In genomic region chr17:2383628-2384167, GRCh38 we compare ENCODE assay signal across 13 cellular contexts. TPM values are rescaled to one million over a fixed set of nuclear protein-coding genes. Genes with fewer than 3 reads are reported as not detected.
DNase-seq lines count a peak whose midpoint lies in the region; ATAC-seq and TF ChIP-seq lines count a peak whose summit lies in the region.
"Had no signal": no experiment of that assay in that cellular context is flagged by ENCODE, and none has a peak within 500 bp of the region (broad histone marks: within the 10 kb centered on the region; RNA-seq: fewer than 3 reads in every experiment).

No MANE protein-coding gene starts in this region.

- no peak overlapping the region for H3K23ac ChIP-seq in IMR-90 (ENCODE audit: low read depth, low read length)

- no peak overlapping the region for H3K14ac ChIP-seq in IMR-90 (replicated peaks; ENCODE audit: low read depth, low read length)

- peaks cover 14% of the 10 kb centered on the region for H3K36me3 Mint-ChIP-seq in nephron (ENCODE audit: low read depth)

- H3K18ac ChIP-seq in IMR-90 (ENCODE audit: low read depth, low read length) = no peak overlapping the region

- H3K27me3 ChIP-seq in BLaER1 = no peaks in the 10 kb centered on the region
- no peaks in the 10 kb centered on the region for H3K27me3 ChIP-seq in IMR-90 (ENCODE audit: control insufficient read depth, insufficient read depth, low read length)
- H3K27me3 ChIP-seq in duodenal mucosa (ENCODE audit: control insufficient read depth in 1 of 2, insufficient read depth in 2 of 2, low read length in 2 of 2) = no peaks in the 10 kb centered on the region

- H4K20me1 ChIP-seq in BLaER1 = peaks cover 41% of the 10 kb centered on the region
- peaks cover 13% of the 10 kb centered on the region for H4K20me1 ChIP-seq in IMR-90 (ENCODE audit: insufficient read depth, low read length)

- H3K9me3 ChIP-seq in BLaER1 = no peaks in the 10 kb centered on the region
- no peaks in the 10 kb centered on the region for H3K9me3 ChIP-seq in IMR-90 (ENCODE audit: control insufficient read depth, insufficient read depth, low read length)
- H3K9me3 ChIP-seq in duodenal mucosa (ENCODE audit: control insufficient read depth in 1 of 2, low read length in 2 of 2) = no peaks in the 10 kb centered on the region

- peaks cover 29% of the 10 kb centered on the region for H3K4me1 Mint-ChIP-seq in nephron

- dilution Hi-C loops in IMR-90 (cut with HindIII; ENCODE audit: low sequenced_read_pairs, unreplicated experiment) = no loop called here

- H2AFZ ChIP-seq in IMR-90 (replicated peaks; ENCODE audit: low read length, poor library complexity) = no peak overlapping the region

- H3K4me3 Mint-ChIP-seq in nephron = peak overlapping the region in 1 of 3 experiments; percentile 14
- H3K4me3 Mint-ChIP-seq: B cell had no signal

- peaks cover 3 to 9% of the 10 kb centered on the region in 2 experiments; a peak in 2 of 4 replicates for H3K79me1 ChIP-seq in IMR-90 (ENCODE audit: low read depth in 1 of 2, low read length in 2 of 2)

- 75% methylated on average over 7 of the region's 11 CpGs; no CpG with 5 or more reads in 1 of the 2 experiments for WGBS in IMR-90 (ENCODE audit: extremely low coverage in 2 of 2, insufficient read length in 1 of 2), 2 experiments

- no TSS peak for BruUV-seq in IMR-90 (replicated peaks; lab: Mats Ljungman, UMichigan)

- in situ Hi-C loops in IMR-90 (cut with MboI; ENCODE audit: low sequenced_read_pairs) = no loop called here

- no peak for TF ChIP-seq RAD21 in IMR-90 (IDR thresholded peaks at IDR 0.05; ENCODE audit: low read length)

- no peak overlapping the region for H4K91ac ChIP-seq in IMR-90 (ENCODE audit: insufficient read depth, low read depth, low read length)

- H3K9me1 ChIP-seq in IMR-90 (ENCODE audit: insufficient read depth, low read length) = no peaks in the 10 kb centered on the region

- H3K56ac ChIP-seq in IMR-90 (ENCODE audit: extremely low read depth, insufficient read depth, low read length) = no peak overlapping the region

- no peak for TF ChIP-seq POLR2A in IMR-90 (IDR thresholded peaks at IDR 0.05; ENCODE audit: low read depth, low read length)

- no peak overlapping the region for H4K5ac ChIP-seq in IMR-90 (ENCODE audit: low read depth, low read length)

- H3K4me3 ChIP-seq in BLaER1 (no peak overlapping the region), IMR-90 (ENCODE audit: insufficient read depth, low read depth, low read length) (no peak overlapping the region), duodenal mucosa (ENCODE audit: low read depth in 1 of 2, low read length in 2 of 2) (no peak overlapping the region)

- H2BK15ac ChIP-seq in IMR-90 (ENCODE audit: low read depth, low read length) = no peak overlapping the region

- H3K27ac ChIP-seq in BLaER1 (peak overlapping the region; percentile 38), IMR-90 (ENCODE audit: insufficient read depth, low read length) (no peak overlapping the region), duodenal mucosa (ENCODE audit: low read depth, low read length) (peak overlapping the region; percentile 71)

- POLR2A ChIA-PET in IMR-90 (lab: Charles Lee; ENCODE audit: unreplicated experiment) = no interaction called here

- DNase-seq in IMR-90 (no peak), AG20443 (ENCODE audit: low spot score) (no peak), NCI-H524 treated with DMSO at 0.1 percent for 48 hours (lab: John Stamatoyannopoulos, UW) (no peak), Ammon's horn (ENCODE audit: low spot score) (no peak)
- DNase-seq: amniotic stem cell; effector memory CD4-positive, alpha-beta T cell; NCI-H1436; stimulated activated naive B cell treated with anti-CD40 and anti-IgM and Interleukin-4, amounts not matched to agents 10 μg/mL and 1 μg/mL and 100 μg/mL, for 72 hours had no signal

- ATAC-seq in IMR-90 (ENCODE audit: low read depth) = no peak
- no peak for ATAC-seq in HG03139 (IDR thresholded peaks at IDR 0.05; ENCODE audit: unreplicated experiment)

- no peak overlapping the region for H2BK5ac ChIP-seq in IMR-90 (ENCODE audit: low read depth, low read length, poor library complexity, severe bottlenecking)

- no peak overlapping the region for H2BK120ac ChIP-seq in IMR-90 (ENCODE audit: low read depth, low read length)

- H2BK20ac ChIP-seq in IMR-90 (ENCODE audit: low read depth, low read length) = no peak overlapping the region

- peaks cover 29% of the 10 kb centered on the region for H3K4me1 ChIP-seq in BLaER1
- H3K4me1 ChIP-seq in IMR-90 (ENCODE audit: control insufficient read depth, insufficient read depth, low read length) = peaks cover 2% of the 10 kb centered on the region; the same call in 1 of the 2 replicates
- H3K4me1 ChIP-seq in duodenal mucosa (ENCODE audit: control insufficient read depth in 1 of 2, insufficient read depth in 2 of 2, low read length in 2 of 2) = peaks cover 30% of the 10 kb centered on the region in 2 donors

- H3K9ac ChIP-seq in BLaER1 (no peak overlapping the region), IMR-90 (ENCODE audit: low read depth, low read length) (no peak overlapping the region), duodenal mucosa (ENCODE audit: low read depth in 1 of 2, low read length in 2 of 2) (peak overlapping the region; percentile 60 to 79)

- H3K4me2 ChIP-seq in BLaER1 (0 out of 2 replicates have a peak overlapping the region, but pooled peaks have one; percentile 50), IMR-90 (ENCODE audit: low read depth, low read length) (no peak overlapping the region)

- peak overlapping the region; percentile 63; the same call in 1 of the 2 replicates for H3K4ac ChIP-seq in IMR-90 (ENCODE audit: low read depth, low read length)

- H3K27me3 Mint-ChIP-seq in nephron (ENCODE audit: low read depth) = no peaks in the 10 kb centered on the region
- H3K27me3 Mint-ChIP-seq: B cell; stimulated activated naive B cell treated with anti-CD40 and anti-IgM and Interleukin-4, amounts not matched to agents 10 μg/mL and 1 μg/mL and 100 μg/mL, for 72 hours had no signal

- no peaks in the 10 kb centered on the region for H3K9me3 Mint-ChIP-seq in nephron
- H3K9me3 Mint-ChIP-seq: stimulated activated naive B cell treated with anti-CD40 and anti-IgM and Interleukin-4, amounts not matched to agents 10 μg/mL and 1 μg/mL and 100 μg/mL, for 72 hours had no signal

- H2AK9ac ChIP-seq in IMR-90 (replicated peaks; ENCODE audit: low read depth, low read length, poor library complexity) = peak overlapping the region; percentile 96

- CTCF ChIA-PET in IMR-90 (lab: Yijun Ruan, JAX) = interaction anchor here (0.6 to 3.2 kb wide), 5 partner anchors 8 to 75 kb away, joined by 3 to 64 read pairs (median 10); no protein-coding TSS in a partner anchor

- peaks cover 80% of the 10 kb centered on the region for H3K36me3 ChIP-seq in BLaER1
- H3K36me3 ChIP-seq in IMR-90 (ENCODE audit: control insufficient read depth, insufficient read depth, low read length) = peaks cover 51% of the 10 kb centered on the region
- H3K36me3 ChIP-seq in duodenal mucosa (ENCODE audit: control insufficient read depth in 1 of 2, insufficient read depth in 2 of 2, low read length in 2 of 2) = peaks cover 9 to 46% of the 10 kb centered on the region in 2 donors

- intact Hi-C loops in IMR-90 (cut with micrococcal nuclease) = loop anchor here (2.0 kb wide), 1 partner anchor 75 kb away; no protein-coding TSS in a partner anchor

- H4K8ac ChIP-seq in IMR-90 (ENCODE audit: low read depth in 2 of 2, low read length in 2 of 2) = no peak overlapping the region; a peak in 1 of 4 replicates

- no peak for TF ChIP-seq CTCF in IMR-90 (conservative IDR thresholded peaks at IDR 0.05; ENCODE audit: low read depth, low read length)
- no peak for TF ChIP-seq CTCF in nephron (IDR thresholded peaks at IDR 0.05; ENCODE audit: unreplicated experiment in 3 of 3)

- peak overlapping the region; percentile 21 to 64 (median 43) for H3K27ac Mint-ChIP-seq in nephron
- H3K27ac Mint-ChIP-seq: B cell had no signal

- no peak overlapping the region for H2AK5ac ChIP-seq in IMR-90 (ENCODE audit: low read depth, low read length)

TF ChIP-seq in IMR-90, 13 proteins besides CTCF, POLR2A, EP300 and RAD21 (continues in another document):
- TF ChIP-seq, protein P1, sequence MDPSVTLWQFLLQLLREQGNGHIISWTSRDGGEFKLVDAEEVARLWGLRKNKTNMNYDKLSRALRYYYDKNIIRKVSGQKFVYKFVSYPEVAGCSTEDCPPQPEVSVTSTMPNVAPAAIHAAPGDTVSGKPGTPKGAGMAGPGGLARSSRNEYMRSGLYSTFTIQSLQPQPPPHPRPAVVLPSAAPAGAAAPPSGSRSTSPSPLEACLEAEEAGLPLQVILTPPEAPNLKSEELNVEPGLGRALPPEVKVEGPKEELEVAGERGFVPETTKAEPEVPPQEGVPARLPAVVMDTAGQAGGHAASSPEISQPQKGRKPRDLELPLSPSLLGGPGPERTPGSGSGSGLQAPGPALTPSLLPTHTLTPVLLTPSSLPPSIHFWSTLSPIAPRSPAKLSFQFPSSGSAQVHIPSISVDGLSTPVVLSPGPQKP (IDR thresholded peaks at IDR 0.05; ENCODE audit: borderline replicate concordance, low read depth, low read length) = no peak
- TF ChIP-seq MXI1 (IDR thresholded peaks at IDR 0.05; ENCODE audit: borderline replicate concordance, low read depth, low read length) = no peak
- no peak for TF ChIP-seq FOS (IDR thresholded peaks at IDR 0.05; ENCODE audit: low read depth, low read length)
- no peak for TF ChIP-seq CHD1 (IDR thresholded peaks at IDR 0.05; ENCODE audit: low read depth, low read length)
- TF ChIP-seq SMC3 (IDR thresholded peaks at IDR 0.05; ENCODE audit: low read depth, low read length) = no peak
- no peak for TF ChIP-seq MAZ (IDR thresholded peaks at IDR 0.05; ENCODE audit: borderline replicate concordance, low read depth, low read length)
- TF ChIP-seq BHLHE40 (IDR thresholded peaks at IDR 0.05; ENCODE audit: low read depth, low read length) = no peak
- TF ChIP-seq CEBPB (IDR thresholded peaks at IDR 0.05; ENCODE audit: low read depth, low read length) = no peak
- no peak for TF ChIP-seq MAFK (IDR thresholded peaks at IDR 0.05; ENCODE audit: low read depth, low read length)
- TF ChIP-seq RFX5 (IDR thresholded peaks at IDR 0.05; ENCODE audit: low read depth, low read length) = no peak

RNA-seq across cellular contexts. Expression of gene MNT, which starts 17.2 kb away (rescaled TPM):
- 1.4 and 1.9 TPM in 2 replicates for total RNA-seq in IMR-90 (2012; rRNA removed)
- polyA plus RNA-seq in IMR-90 (2012; rRNA removed) = 8.3 and 9.4 TPM in 2 replicates
- 7.6 and 9.5 TPM in 2 replicates for polyA plus RNA-seq in IMR-90 (2012; cell fraction: cytosol; rRNA removed)
- 48.6 and 60.0 TPM in 2 replicates for polyA plus RNA-seq in IMR-90 (2012; cell fraction: nucleus; rRNA removed; ENCODE audit: low replicate concordance)

RNA-seq across cellular contexts. Expression of gene SGSM2, which starts 46.4 kb away (rescaled TPM):
- total RNA-seq in IMR-90 (2012; rRNA removed) = 12.2 and 13.6 TPM in 2 replicates
- 79.6 and 81.2 TPM in 2 replicates for polyA plus RNA-seq in IMR-90 (2012; rRNA removed)
- 30.9 and 35.6 TPM in 2 replicates for polyA plus RNA-seq in IMR-90 (2012; cell fraction: cytosol; rRNA removed)
- 390 and 704 TPM in 2 replicates for polyA plus RNA-seq in IMR-90 (2012; cell fraction: nucleus; rRNA removed; ENCODE audit: low replicate concordance)

RNA-seq across cellular contexts. Expression of gene TSR1, which starts 47.4 kb away (rescaled TPM):
- total RNA-seq in IMR-90 (2012; rRNA removed) = 72.6 and 79.2 TPM in 2 replicates
- 21.0 and 22.6 TPM in 2 replicates for polyA plus RNA-seq in IMR-90 (2012; rRNA removed)
- polyA plus RNA-seq in IMR-90 (2012; cell fraction: cytosol; rRNA removed) = 7.4 and 11.3 TPM in 2 replicates
- 17.2 and 31.2 TPM in 2 replicates for polyA plus RNA-seq in IMR-90 (2012; cell fraction: nucleus; rRNA removed; ENCODE audit: low replicate concordance)

Comparison
In these comparisons a context has a peak if more than half of its experiments do, and no peak if none do; other contexts are left out.
1. H3K9ac ChIP-seq: peak in duodenal mucosa (2 of 2); none in BLaER1 (single experiment) and IMR-90 (single experiment).